ENCODE assay signal across 25 cellular contexts in genomic region chr2:120864981-120865380, GRCh38.
DNase-seq lines count a peak whose midpoint lies in the region; ATAC-seq and TF ChIP-seq lines count a peak whose summit lies in the region.
"Had no signal": no experiment of that assay in that cellular context is flagged by ENCODE, and none has a peak within 500 bp of the region (broad histone marks: within the 10 kb centered on the region; RNA-seq: fewer than 3 reads in every experiment).

No MANE protein-coding gene starts in this region.

- peak overlapping the region; percentile 51 for H3K27ac Mint-ChIP-seq in chondrocyte (ENCODE audit: unreplicated experiment)
- no peak overlapping the region for H3K27ac Mint-ChIP-seq in activated CD4-positive, alpha-beta T cell treated with anti-CD3 and anti-CD28 coated beads, Interleukin-2, amount 10 ng/mL, durations not matched to agents 7 days and 5 days
- H3K27ac Mint-ChIP-seq in effector memory CD8-positive, alpha-beta T cell = no peak overlapping the region
- H3K27ac Mint-ChIP-seq: naive thymus-derived CD8-positive, alpha-beta T cell; stimulated activated naive CD8-positive, alpha-beta T cell treated with anti-CD3 and anti-CD28 coated beads, Interleukin-15, amount 100 ng/mL, for 72 hours; WTC11 had no signal

- H3K4me1 Mint-ChIP-seq in chondrocyte (ENCODE audit: low read depth) = peaks cover 77% of the 10 kb centered on the region
- no peaks in the 10 kb centered on the region for H3K4me1 Mint-ChIP-seq in activated CD4-positive, alpha-beta T cell treated with anti-CD3 and anti-CD28 coated beads, Interleukin-2, amount 10 ng/mL, durations not matched to agents 7 days and 5 days
- H3K4me1 Mint-ChIP-seq in effector memory CD8-positive, alpha-beta T cell (ENCODE audit: low read depth in 2 of 2) = peaks cover 0 to 2% of the 10 kb centered on the region in 2 donors

- H3K9me3 Mint-ChIP-seq in chondrocyte (ENCODE audit: low read depth) = no peaks in the 10 kb centered on the region
- no peaks in the 10 kb centered on the region for H3K9me3 Mint-ChIP-seq in activated CD4-positive, alpha-beta T cell treated with anti-CD3 and anti-CD28 coated beads, Interleukin-2, amount 10 ng/mL, durations not matched to agents 7 days and 5 days
- H3K9me3 Mint-ChIP-seq in effector memory CD8-positive, alpha-beta T cell = no peaks in the 10 kb centered on the region
- H3K9me3 Mint-ChIP-seq: stimulated activated naive CD8-positive, alpha-beta T cell treated with anti-CD3 and anti-CD28 coated beads, Interleukin-15, amount 100 ng/mL, for 72 hours; WTC11 had no signal

- POLR2A ChIA-PET in activated CD4-positive, alpha-beta T cell treated with anti-CD3 and anti-CD28 coated beads, Interleukin-2, amount 10 ng/mL, durations not matched to agents 7 days and 5 days (lab: Charles Lee) = no interaction called here

- intact Hi-C loops in posterior vena cava (cut with DNase I) = loop anchor here (5.0 to 10.0 kb wide), 2 partner anchors 128 to 130 kb away; partner anchors contain the start of gene GLI2 (in 2 of the 2)

- H3K27me3 Mint-ChIP-seq in chondrocyte (ENCODE audit: low read depth) = no peaks in the 10 kb centered on the region
- peaks cover 32% of the 10 kb centered on the region for H3K27me3 Mint-ChIP-seq in activated CD4-positive, alpha-beta T cell treated with anti-CD3 and anti-CD28 coated beads, Interleukin-2, amount 10 ng/mL, durations not matched to agents 7 days and 5 days
- peaks cover 25 to 43% of the 10 kb centered on the region in 2 donors for H3K27me3 Mint-ChIP-seq in effector memory CD8-positive, alpha-beta T cell

- ATAC-seq in effector memory CD8-positive, alpha-beta T cell (replicated peaks) = no peak
- ATAC-seq: K562; left cardiac atrium; naive thymus-derived CD8-positive, alpha-beta T cell; stimulated activated naive CD8-positive, alpha-beta T cell treated with anti-CD3 and anti-CD28 coated beads, Interleukin-15, amount 100 ng/mL, for 72 hours; WTC11 had no signal

- no peak overlapping the region for H3K4me3 Mint-ChIP-seq in chondrocyte (ENCODE audit: unreplicated experiment)
- no peak overlapping the region for H3K4me3 Mint-ChIP-seq in activated CD4-positive, alpha-beta T cell treated with anti-CD3 and anti-CD28 coated beads, Interleukin-2, amount 10 ng/mL, durations not matched to agents 7 days and 5 days
- no peak overlapping the region for H3K4me3 Mint-ChIP-seq in effector memory CD8-positive, alpha-beta T cell
- H3K4me3 Mint-ChIP-seq: naive thymus-derived CD8-positive, alpha-beta T cell; stimulated activated naive CD8-positive, alpha-beta T cell treated with anti-CD3 and anti-CD28 coated beads, Interleukin-15, amount 100 ng/mL, for 72 hours; WTC11 had no signal

- TF ChIP-seq CTCF in chondrocyte (IDR thresholded peaks at IDR 0.05) = no peak

- DNase-seq in AG08396 (ENCODE audit: low spot score) = peak; percentile 57
- peak; percentile 28 for DNase-seq in HK-2 (ENCODE audit: unreplicated experiment)
- DNase-seq in chondrocyte (ENCODE audit: low spot score) = peak; percentile 69
- peak; percentile 94 for DNase-seq in posterior vena cava (ENCODE audit: low spot score)
- no peak for DNase-seq in putamen (ENCODE audit: low spot score)
- DNase-seq in activated CD4-positive, alpha-beta T cell treated with anti-CD3 and anti-CD28 coated beads, Interleukin-2, amount 10 ng/mL, durations not matched to agents 7 days and 5 days = no peak
- DNase-seq in effector memory CD8-positive, alpha-beta T cell = no peak
- no peak for DNase-seq in nucleus accumbens (lab: John Stamatoyannopoulos, UW)
- DNase-seq: ACHN; activated CD4-positive, alpha-beta T cell treated with anti-CD3 and anti-CD28 coated beads, Interleukin-2, amount 50 U/mL, for 48 hours; activated effector memory CD4-positive, alpha-beta T cell treated with anti-CD3 and anti-CD28 coated beads, Interleukin-2, amount 50 U/mL, for 16 hours; C1 segment of cervical spinal cord; H7; left cardiac atrium; naive thymus-derived CD8-positive, alpha-beta T cell; NCI-H1694; NCI-H2171; NCI-H524; NK-92 treated with Interleukin-12 subunit alpha and Interleukin-12 subunit beta, amount 100 ng/mL, for 24 hours; SK-N-SH; stimulated activated CD4-positive, alpha-beta T cell treated with anti-CD3 and anti-CD28 coated beads, Interleukin-12 subunit alpha, Interleukin-12 subunit beta, amount 100 ng/mL, for 4 hours; stimulated activated naive CD8-positive, alpha-beta T cell treated with anti-CD3 and anti-CD28 coated beads, Interleukin-15, amount 100 ng/mL, for 72 hours; transverse colon had no signal

- CTCF ChIA-PET in activated CD4-positive, alpha-beta T cell treated with anti-CD3 and anti-CD28 coated beads, Interleukin-2, amount 10 ng/mL, durations not matched to agents 7 days and 5 days (lab: Charles Lee) = no interaction called here

- H3K36me3 Mint-ChIP-seq in chondrocyte (ENCODE audit: low read depth) = peaks cover 3% of the 10 kb centered on the region
- no peaks in the 10 kb centered on the region for H3K36me3 Mint-ChIP-seq in activated CD4-positive, alpha-beta T cell treated with anti-CD3 and anti-CD28 coated beads, Interleukin-2, amount 10 ng/mL, durations not matched to agents 7 days and 5 days (ENCODE audit: low read depth)
- H3K36me3 Mint-ChIP-seq in effector memory CD8-positive, alpha-beta T cell (ENCODE audit: insufficient read depth) = no peaks in the 10 kb centered on the region
- H3K36me3 Mint-ChIP-seq: WTC11 had no signal

Comparison
In these comparisons a context has a peak if more than half of its experiments do, and no peak if none do; other contexts are left out.
1. DNase-seq: peak in AG08396 (single experiment), HK-2 (single experiment), chondrocyte (single experiment) and posterior vena cava (single experiment); none in putamen (single experiment), activated CD4-positive, alpha-beta T cell treated with anti-CD3 and anti-CD28 coated beads, Interleukin-2, amount 10 ng/mL, durations not matched to agents 7 days and 5 days (single experiment), effector memory CD8-positive, alpha-beta T cell (0 of 3) and nucleus accumbens (0 of 56).